In the genomic region with DNA sequence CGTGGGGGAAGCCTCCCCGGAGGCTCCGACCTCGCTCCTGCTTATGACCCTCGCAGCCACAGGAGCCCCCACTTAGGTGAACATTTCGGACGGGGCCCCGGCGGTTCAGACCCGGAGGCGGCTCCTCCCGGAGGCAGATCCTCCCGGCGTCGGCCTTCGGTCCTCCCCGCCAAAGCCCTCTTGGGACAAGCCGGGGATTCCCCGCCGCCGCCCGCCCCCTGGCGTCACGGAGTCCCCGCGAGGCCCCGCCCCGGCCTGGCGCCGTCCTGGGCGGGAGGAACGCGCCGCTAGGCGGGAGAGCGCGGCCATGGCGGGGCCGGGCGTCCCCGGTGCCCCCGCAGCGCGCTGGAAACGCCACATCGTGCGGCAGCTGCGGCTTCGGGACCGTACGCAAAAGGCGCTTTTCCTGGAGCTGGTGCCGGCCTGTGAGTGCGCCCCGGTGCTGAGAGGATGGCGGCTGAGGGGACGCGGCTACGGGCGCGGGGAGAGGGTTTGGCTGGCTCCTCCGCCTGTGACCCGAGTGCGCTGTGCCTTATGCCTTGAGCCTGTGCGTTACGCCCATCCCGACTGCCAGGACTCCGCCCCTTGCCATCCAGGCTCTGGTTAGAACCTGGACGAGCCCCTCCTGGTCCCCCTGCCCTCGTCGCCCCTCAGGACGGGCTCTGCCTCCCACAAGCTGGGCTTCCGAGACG, we compare ENCODE assay signal across 8 cellular contexts. TPM values are rescaled to one million over a fixed set of nuclear protein-coding genes. Genes with fewer than 3 reads are reported as not detected.
DNase-seq lines count a peak whose midpoint lies in the region; TF ChIP-seq lines count a peak whose summit lies in the region.

A gene with protein sequence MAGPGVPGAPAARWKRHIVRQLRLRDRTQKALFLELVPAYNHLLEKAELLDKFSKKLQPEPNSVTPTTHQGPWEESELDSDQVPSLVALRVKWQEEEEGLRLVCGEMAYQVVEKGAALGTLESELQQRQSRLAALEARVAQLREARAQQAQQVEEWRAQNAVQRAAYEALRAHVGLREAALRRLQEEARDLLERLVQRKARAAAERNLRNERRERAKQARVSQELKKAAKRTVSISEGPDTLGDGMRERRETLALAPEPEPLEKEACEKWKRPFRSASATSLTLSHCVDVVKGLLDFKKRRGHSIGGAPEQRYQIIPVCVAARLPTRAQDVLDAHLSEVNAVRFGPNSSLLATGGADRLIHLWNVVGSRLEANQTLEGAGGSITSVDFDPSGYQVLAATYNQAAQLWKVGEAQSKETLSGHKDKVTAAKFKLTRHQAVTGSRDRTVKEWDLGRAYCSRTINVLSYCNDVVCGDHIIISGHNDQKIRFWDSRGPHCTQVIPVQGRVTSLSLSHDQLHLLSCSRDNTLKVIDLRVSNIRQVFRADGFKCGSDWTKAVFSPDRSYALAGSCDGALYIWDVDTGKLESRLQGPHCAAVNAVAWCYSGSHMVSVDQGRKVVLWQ (plus strand): TSS at position 273 of the 692 bp plus-strand sequence. CDS start 35 bp downstream, at position 308.

- H3K27me3 ChIP-seq in H7 (ENCODE audit: control insufficient read depth, insufficient read depth, low read length) (peaks cover 7% of the 10 kb centered on the region), MG63 (no peaks in the 10 kb centered on the region), ovary (no peaks in the 10 kb centered on the region), thymus (ENCODE audit: control insufficient read depth, insufficient read depth) (no peaks in the 10 kb centered on the region)

- H3K4me1 Mint-ChIP-seq in activated naive CD4-positive, alpha-beta T cell treated with anti-CD3 and anti-CD28 coated beads, Interleukin-2, amount 50 U/mL, for 24 hours, result peaks cover 44% of the 10 kb centered on the region
- no peaks in the 10 kb centered on the region for H3K4me1 Mint-ChIP-seq in glutamatergic neuron (ENCODE audit: low read depth, unreplicated experiment)

- DNase-seq in GM03348 (ENCODE audit: low spot score) (peak; percentile 98), H7 (peak; percentile 99), MG63 (peak; percentile 82), SKM-1 (lab: John Stamatoyannopoulos, UW; ENCODE audit: unreplicated experiment) (peak; percentile 84), glutamatergic neuron (peak; percentile 88), ovary (peak; percentile 84 to 92 (median 88))

- H3K9me3 Mint-ChIP-seq in activated naive CD4-positive, alpha-beta T cell treated with anti-CD3 and anti-CD28 coated beads, Interleukin-2, amount 50 U/mL, for 24 hours, result no peaks in the 10 kb centered on the region
- peaks cover 2% of the 10 kb centered on the region for H3K9me3 Mint-ChIP-seq in glutamatergic neuron (ENCODE audit: unreplicated experiment)

- H3K9me3 ChIP-seq in MG63 (no peaks in the 10 kb centered on the region), ovary (no peaks in the 10 kb centered on the region), thymus (ENCODE audit: control insufficient read depth) (no peaks in the 10 kb centered on the region)

- peak within 1 kb of the TSS; percentile 96 for H3K27ac Mint-ChIP-seq in activated naive CD4-positive, alpha-beta T cell treated with anti-CD3 and anti-CD28 coated beads, Interleukin-2, amount 50 U/mL, for 24 hours
- peak within 1 kb of the TSS; percentile 28 for H3K27ac Mint-ChIP-seq in glutamatergic neuron (ENCODE audit: unreplicated experiment)

- peak; percentile 66 for TF ChIP-seq POLR2A in ovary (IDR thresholded peaks at IDR 0.05)

- peaks cover 10% of the 10 kb centered on the region for H3K4me1 ChIP-seq in ovary (ENCODE audit: insufficient read depth)
- H3K4me1 ChIP-seq in thymus (ENCODE audit: control insufficient read depth, insufficient read depth, low read length), result peaks cover 9% of the 10 kb centered on the region

- H3K4me3 ChIP-seq in H7 (ENCODE audit: insufficient read depth, low read depth, low read length) (peak within 1 kb of the TSS; percentile 85), MG63 (peak within 1 kb of the TSS; percentile 75), ovary (peak within 1 kb of the TSS; percentile 60), thymus (ENCODE audit: low read length) (peak within 1 kb of the TSS; percentile 70)

- H3K27ac ChIP-seq in ovary (peak within 1 kb of the TSS; percentile 77 to 92), thymus (ENCODE audit: low read depth) (peak within 1 kb of the TSS; percentile 83)

- H3K36me3 ChIP-seq in H7 (replicated peaks; ENCODE audit: control insufficient read depth, insufficient read depth, low read length) (peaks cover under 1% of the 10 kb centered on the region), MG63 (peaks cover 9% of the 10 kb centered on the region), ovary (no peaks in the 10 kb centered on the region), thymus (ENCODE audit: control insufficient read depth, insufficient read depth) (peaks cover 13% of the 10 kb centered on the region)

- TF ChIP-seq CTCF in glutamatergic neuron (IDR thresholded peaks at IDR 0.05; ENCODE audit: partially characterized antibody, unreplicated experiment), result no peak
- TF ChIP-seq CTCF in ovary (IDR thresholded peaks at IDR 0.05), result peak in 2 of 3 donors; percentile 60 to 65

- H3K36me3 Mint-ChIP-seq in activated naive CD4-positive, alpha-beta T cell treated with anti-CD3 and anti-CD28 coated beads, Interleukin-2, amount 50 U/mL, for 24 hours, result peaks cover 14% of the 10 kb centered on the region
- no peaks in the 10 kb centered on the region for H3K36me3 Mint-ChIP-seq in glutamatergic neuron (ENCODE audit: unreplicated experiment)

- H3K4me3 Mint-ChIP-seq in activated naive CD4-positive, alpha-beta T cell treated with anti-CD3 and anti-CD28 coated beads, Interleukin-2, amount 50 U/mL, for 24 hours, result peak within 1 kb of the TSS; percentile 99
- peak within 1 kb of the TSS; percentile 94 for H3K4me3 Mint-ChIP-seq in glutamatergic neuron (ENCODE audit: unreplicated experiment)

- TF ChIP-seq EP300 in ovary (IDR thresholded peaks at IDR 0.05), result no peak

- H3K27me3 Mint-ChIP-seq in activated naive CD4-positive, alpha-beta T cell treated with anti-CD3 and anti-CD28 coated beads, Interleukin-2, amount 50 U/mL, for 24 hours, result no peaks in the 10 kb centered on the region
- peaks cover 16% of the 10 kb centered on the region for H3K27me3 Mint-ChIP-seq in glutamatergic neuron (ENCODE audit: unreplicated experiment)

- intact Hi-C loops in ovary (cut with DNase I), result loop anchor here in 1 of 4 donors (10.0 kb wide), 1 partner anchor 209 kb away; no protein-coding TSS in a partner anchor

- WGBS in ovary, 3 donors, result 1% methylated on average over 21 to 74 of the region's 74 CpGs
- under 1% methylated on average over 74 of the region's 74 CpGs for WGBS in thymus

RNA-seq across cellular contexts. Expression of the gene that starts here (rescaled TPM):
- 6.2 and 16.0 TPM in 2 replicates for total RNA-seq in H7 (2014; rRNA removed; shearing (Covaris generic))
- total RNA-seq in MG63 (2014; rRNA removed; shearing (Covaris generic); ENCODE audit: low replicate concordance), result 2.2 and 5.1 TPM in 2 replicates
- total RNA-seq in glutamatergic neuron (ENCODE audit: unreplicated experiment) (6.9 TPM), ovary (10 to 100 TPM; 25.2 to 42.3 (median 32.5) TPM)
- polyA plus RNA-seq in ovary (10 to 100 TPM; 21.8 to 29.2 TPM), thymus (56.5 TPM)

Comparison
In these comparisons a context has a peak if more than half of its experiments do, and no peak if none do; other contexts are left out.
1. Peak in every context shown above with its lines: DNase-seq, H3K4me3 ChIP-seq and H3K27ac ChIP-seq.